ENCODE assay signal across 9 cellular contexts in the genomic region with DNA sequence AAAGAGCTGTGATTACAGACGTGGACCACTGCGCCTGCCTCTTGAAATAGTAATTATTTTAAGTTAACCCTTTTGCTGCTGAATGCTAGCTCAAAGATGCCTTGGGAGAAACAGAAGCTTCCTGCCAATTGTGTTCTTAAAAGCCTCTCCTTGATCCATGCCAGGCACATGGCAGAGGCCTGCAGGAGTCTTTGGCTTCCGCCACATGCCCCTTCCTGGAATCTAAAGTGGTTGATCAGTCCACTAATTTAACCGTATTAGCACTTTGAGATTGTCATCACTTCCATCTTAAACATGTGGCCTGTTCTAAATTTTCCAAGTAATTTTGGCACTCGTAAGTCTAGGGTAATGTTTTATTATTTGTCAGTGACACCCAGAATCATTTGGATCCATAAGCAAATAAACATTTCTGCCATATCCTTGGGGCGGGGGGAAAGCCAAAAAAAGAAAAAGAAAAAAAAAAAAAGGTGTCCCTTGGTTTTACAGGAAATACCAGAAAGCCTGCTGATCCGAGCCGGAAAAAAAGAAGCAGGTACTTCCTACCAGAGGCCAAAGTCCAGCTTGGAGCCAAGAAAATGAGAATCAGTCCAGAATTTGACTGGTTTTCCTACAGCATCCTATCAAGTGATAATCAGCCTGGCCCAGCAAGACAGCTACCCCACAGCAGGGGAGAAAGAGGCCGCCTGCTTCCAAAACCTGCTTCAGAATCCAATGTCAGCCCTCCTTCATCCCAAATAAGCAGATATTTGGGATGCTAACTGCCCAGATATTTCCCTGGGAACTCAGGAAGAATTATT.
"Had no signal": no experiment of that assay in that cellular context is flagged by ENCODE, and none has a peak within 500 bp of the region (broad histone marks: within the 10 kb centered on the region; RNA-seq: fewer than 3 reads in every experiment).

No MANE protein-coding gene starts in this region.

- H3K36me3 ChIP-seq: HAP-1 had no signal

- FAIRE-seq: K562 had no signal

- H3K27ac Mint-ChIP-seq: HFFc6 had no signal

- ATAC-seq: HCT116, K562 had no signal

- H3K9me3 ChIP-seq: HAP-1 had no signal

- H2AFZ ChIP-seq: GM23248 had no signal

- H3K4me1 ChIP-seq: HAP-1 had no signal

- DNase-seq: GM23248, GOT3, H7, HFFc6, IMR-90 had no signal

- H3K4me3 ChIP-seq: GM23248, HAP-1, K562 had no signal

- H3K27ac ChIP-seq: GM23248, HL-60 had no signal

- H3K9ac ChIP-seq: GM23248 had no signal

- H3K4me3 Mint-ChIP-seq: HFFc6 had no signal
